ENCODE assay signal across 16 cellular contexts in the genomic region with DNA sequence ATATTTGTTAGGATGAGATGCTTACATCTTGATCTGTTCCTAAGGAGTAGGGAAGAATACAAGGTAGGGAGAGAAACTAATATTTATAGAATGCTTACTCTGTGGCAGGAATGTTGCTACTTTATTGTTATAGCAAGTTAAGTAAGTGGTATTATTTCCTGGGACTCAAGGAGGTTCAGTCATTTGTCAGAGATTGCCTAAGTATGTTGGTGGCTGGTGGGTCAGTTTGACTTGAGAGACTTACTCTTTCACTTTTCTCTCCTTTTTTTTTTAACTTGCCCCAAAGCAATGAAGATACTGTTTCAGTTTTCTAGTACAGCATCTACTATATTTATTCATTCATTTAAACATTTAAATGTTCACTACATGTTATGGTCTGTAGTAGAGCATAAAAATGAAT. TPM values are rescaled to one million over a fixed set of nuclear protein-coding genes. Genes with fewer than 3 reads are reported as not detected.
DNase-seq lines count a peak whose midpoint lies in the region; ATAC-seq, FAIRE-seq and TF ChIP-seq lines count a peak whose summit lies in the region.
"Had no signal": no experiment of that assay in that cellular context is flagged by ENCODE, and none has a peak within 500 bp of the region (broad histone marks: within the 10 kb centered on the region; RNA-seq: fewer than 3 reads in every experiment).

No MANE protein-coding gene starts in this region.

- FAIRE-seq in GM19239 (lab: Jason Lieb, UNC) = no peak
- FAIRE-seq: H54 had no signal

- CTCF ChIA-PET in CD4-positive, alpha-beta memory T cell (lab: Charles Lee; ENCODE audit: partially characterized antibody) = no interaction called here
- CTCF ChIA-PET in naive thymus-derived CD4-positive, alpha-beta T cell (lab: Charles Lee) = no interaction called here

- no peaks in the 10 kb centered on the region for H3K79me1 ChIP-seq in H9 (ENCODE audit: insufficient read depth, low read depth, low read length, poor library complexity, severe bottlenecking)

- no peak for DNase-seq in CD4-positive, alpha-beta memory T cell
- DNase-seq in H9 = no peak
- DNase-seq in naive thymus-derived CD4-positive, alpha-beta T cell = no peak
- DNase-seq in stomach = no peak
- no peak for DNase-seq in colonic mucosa
- DNase-seq in GM19239 (ENCODE audit: insufficient read length, low spot score) = no peak
- DNase-seq in vagina (ENCODE audit: extremely low spot score in 2 of 2) = no peak
- DNase-seq: activated CD4-positive, alpha-beta T cell treated with anti-CD3 and anti-CD28 coated beads for 4 hours; activated naive CD4-positive, alpha-beta T cell treated with anti-CD3 and anti-CD28 coated beads, Interleukin-2, amount 10 ng/mL, durations not matched to agents 7 days and 5 days; Caco-2; hippocampal formation; left lung had no signal

- no peak for TF ChIP-seq POLR2A in stomach (IDR thresholded peaks at IDR 0.05)
- no peak for TF ChIP-seq POLR2A in vagina (IDR thresholded peaks at IDR 0.05)

- H2AK5ac ChIP-seq in H9 (ENCODE audit: insufficient read length, low read length) = no peak overlapping the region

- no peak overlapping the region for H2BK12ac ChIP-seq in H9 (ENCODE audit: insufficient read length, low read depth, low read length)

- H4K8ac ChIP-seq in H9 (replicated peaks; ENCODE audit: insufficient read length, low read depth, low read length) = no peak overlapping the region

- intact Hi-C loops in CD4-positive, alpha-beta memory T cell (cut with micrococcal nuclease) = no loop called here
- intact Hi-C loops in naive thymus-derived CD4-positive, alpha-beta T cell (cut with micrococcal nuclease) = no loop called here
- intact Hi-C loops in stomach (cut with DNase I; ENCODE audit: low total_unique reads) (no loop called here), colonic mucosa (cut with DNase I) (no loop called here), vagina (cut with DNase I) (no loop called here)

- peaks cover 94% of the 10 kb centered on the region for H3K4me1 ChIP-seq in CD4-positive, alpha-beta memory T cell (ENCODE audit: insufficient read depth, low read length)
- H3K4me1 ChIP-seq in H9 (ENCODE audit: insufficient read depth, low read length) (no peaks in the 10 kb centered on the region; the same call in 1 of the 2 replicates), stomach (peaks cover 3 to 67% (median 20%) of the 10 kb centered on the region in 4 donors), colonic mucosa (no peaks in the 10 kb centered on the region), vagina (peaks cover 24% of the 10 kb centered on the region)
- H3K4me1 ChIP-seq in naive thymus-derived CD4-positive, alpha-beta T cell (ENCODE audit: control insufficient read depth in 2 of 2, insufficient read depth in 2 of 2, low read length in 2 of 2) = peaks cover 34 to 43% of the 10 kb centered on the region in 2 donors

- no peak overlapping the region for H3K4me3 ChIP-seq in CD4-positive, alpha-beta memory T cell (ENCODE audit: low read length in 2 of 2)
- H3K4me3 ChIP-seq in naive thymus-derived CD4-positive, alpha-beta T cell (ENCODE audit: low read length) = no peak overlapping the region
- no peak overlapping the region for H3K4me3 ChIP-seq in stomach
- no peak overlapping the region for H3K4me3 ChIP-seq in colonic mucosa
- no peak overlapping the region for H3K4me3 ChIP-seq in vagina
- H3K4me3 ChIP-seq: left lung, thoracic aorta had no signal

- ATAC-seq in naive thymus-derived CD4-positive, alpha-beta T cell = no peak
- ATAC-seq: esophagus mucosa, left lung had no signal

- H3K9me3 Mint-ChIP-seq in CD4-positive, alpha-beta memory T cell = peaks cover 0 to 4% (median 0%) of the 10 kb centered on the region in 8 donors
- no peaks in the 10 kb centered on the region for H3K9me3 Mint-ChIP-seq in H9
- peaks cover 6% of the 10 kb centered on the region for H3K9me3 Mint-ChIP-seq in activated naive CD8-positive, alpha-beta T cell (ENCODE audit: low read depth)
- H3K9me3 Mint-ChIP-seq in naive thymus-derived CD4-positive, alpha-beta T cell = peaks cover 0 to 4% (median 0%) of the 10 kb centered on the region in 11 donors
- H3K9me3 Mint-ChIP-seq: activated naive CD4-positive, alpha-beta T cell treated with anti-CD3 and anti-CD28 coated beads, Interleukin-2, amount 10 ng/mL, durations not matched to agents 7 days and 5 days had no signal

- H3K27me3 ChIP-seq in CD4-positive, alpha-beta memory T cell (ENCODE audit: insufficient read depth, low read length) = no peaks in the 10 kb centered on the region
- H3K27me3 ChIP-seq in H9 (ENCODE audit: insufficient read depth, low read length) (no peaks in the 10 kb centered on the region), stomach (no peaks in the 10 kb centered on the region), colonic mucosa (no peaks in the 10 kb centered on the region), vagina (no peaks in the 10 kb centered on the region)
- H3K27me3 ChIP-seq in naive thymus-derived CD4-positive, alpha-beta T cell (ENCODE audit: control insufficient read depth in 2 of 2, insufficient read depth in 2 of 2, low read length in 2 of 2) = no peaks in the 10 kb centered on the region
- H3K27me3 ChIP-seq: left lung had no signal

- peaks cover 18% of the 10 kb centered on the region; the same call in 1 of the 2 replicates for H3K79me2 ChIP-seq in H9 (ENCODE audit: insufficient read depth, low read length)

- H3K27ac Mint-ChIP-seq in CD4-positive, alpha-beta memory T cell = peak overlapping the region; percentile 45 to 88 (median 77)
- peak overlapping the region; percentile 12 to 92 (median 62); a peak in 3 of 7 replicates for H3K27ac Mint-ChIP-seq in H9
- H3K27ac Mint-ChIP-seq in activated naive CD8-positive, alpha-beta T cell = peak overlapping the region; percentile 54
- peak overlapping the region in 7 of 9 donors; percentile 13 to 52 (median 43) for H3K27ac Mint-ChIP-seq in naive thymus-derived CD4-positive, alpha-beta T cell
- H3K27ac Mint-ChIP-seq: activated naive CD4-positive, alpha-beta T cell treated with anti-CD3 and anti-CD28 coated beads, Interleukin-2, amount 10 ng/mL, durations not matched to agents 7 days and 5 days had no signal

- peaks cover 46 to 83% (median 62%) of the 10 kb centered on the region in 4 donors for H3K4me1 Mint-ChIP-seq in CD4-positive, alpha-beta memory T cell
- peaks cover 43 to 57% of the 10 kb centered on the region in 2 experiments for H3K4me1 Mint-ChIP-seq in H9
- peaks cover 68% of the 10 kb centered on the region for H3K4me1 Mint-ChIP-seq in activated naive CD8-positive, alpha-beta T cell (ENCODE audit: low read depth)
- peaks cover 57 to 83% (median 66%) of the 10 kb centered on the region in 7 donors for H3K4me1 Mint-ChIP-seq in naive thymus-derived CD4-positive, alpha-beta T cell

- POLR2A ChIA-PET in CD4-positive, alpha-beta memory T cell (lab: Charles Lee; ENCODE audit: partially characterized antibody) = no interaction called here
- POLR2A ChIA-PET in naive thymus-derived CD4-positive, alpha-beta T cell (lab: Charles Lee) = no interaction called here

- no peak overlapping the region for H3K14ac ChIP-seq in H9 (ENCODE audit: insufficient read depth, low read length)

- peaks cover 4% of the 10 kb centered on the region for H3K23me2 ChIP-seq in H9 (ENCODE audit: insufficient read length, low read depth, low read length, poor library complexity, severe bottlenecking)

- H4K20me1 ChIP-seq in H9 (ENCODE audit: control insufficient read depth, insufficient read depth, insufficient read length) = no peaks in the 10 kb centered on the region

- no peak overlapping the region for H3K56ac ChIP-seq in H9 (ENCODE audit: insufficient read length, low read depth, low read length)

- no peaks in the 10 kb centered on the region for H3K36me3 ChIP-seq in CD4-positive, alpha-beta memory T cell (ENCODE audit: insufficient read depth, low read length)
- no peaks in the 10 kb centered on the region for H3K36me3 ChIP-seq in naive thymus-derived CD4-positive, alpha-beta T cell (ENCODE audit: control insufficient read depth in 2 of 3, insufficient read depth in 3 of 3, low read length in 3 of 3)
- H3K36me3 ChIP-seq in stomach (no peaks in the 10 kb centered on the region), colonic mucosa (no peaks in the 10 kb centered on the region), vagina (no peaks in the 10 kb centered on the region)
- H3K36me3 ChIP-seq: left lung, thoracic aorta had no signal

- no peak overlapping the region for H3K4me2 ChIP-seq in H9 (ENCODE audit: insufficient read depth, insufficient read length, low read length)

- no peak overlapping the region for H2BK5ac ChIP-seq in H9 (ENCODE audit: insufficient read length, low read length)

- no peak overlapping the region for H3K4ac ChIP-seq in H9 (ENCODE audit: low read depth, low read length)

- H2BK20ac ChIP-seq in H9 (ENCODE audit: low read depth, low read length, poor library complexity, severe bottlenecking) = no peak overlapping the region

- no peak overlapping the region for H2BK15ac ChIP-seq in H9 (ENCODE audit: low read depth, low read length)

- H3K9ac ChIP-seq in H9 (ENCODE audit: extremely low read depth, insufficient read length, low read length) (no peak overlapping the region), colonic mucosa (ENCODE audit: low read depth in 2 of 2, low read length in 2 of 2) (no peak overlapping the region)

- H3K23ac ChIP-seq in H9 (ENCODE audit: insufficient read length, low read depth, low read length) = no peak overlapping the region

- no peak overlapping the region for H2AFZ ChIP-seq in H9 (ENCODE audit: low read length)

- no peak for TF ChIP-seq EP300 in stomach (IDR thresholded peaks at IDR 0.05)

- H4K5ac ChIP-seq in H9 (ENCODE audit: insufficient read length, low read depth, low read length) = no peak overlapping the region

- peaks cover 0 to 8% of the 10 kb centered on the region in 2 donors for H3K36me3 Mint-ChIP-seq in CD4-positive, alpha-beta memory T cell
- no peaks in the 10 kb centered on the region for H3K36me3 Mint-ChIP-seq in H9 (ENCODE audit: insufficient read depth in 1 of 3, low read depth in 3 of 3)
- H3K36me3 Mint-ChIP-seq in activated naive CD8-positive, alpha-beta T cell = peaks cover 12% of the 10 kb centered on the region
- H3K36me3 Mint-ChIP-seq in naive thymus-derived CD4-positive, alpha-beta T cell = peaks cover 4 to 12% (median 9%) of the 10 kb centered on the region in 5 donors

- peak overlapping the region; percentile 40 to 69 (median 54) for H3K4me3 Mint-ChIP-seq in CD4-positive, alpha-beta memory T cell
- H3K4me3 Mint-ChIP-seq in H9 = no peak overlapping the region
- H3K4me3 Mint-ChIP-seq in activated naive CD8-positive, alpha-beta T cell = peak overlapping the region; percentile 21
- peak overlapping the region; percentile 10 to 69 (median 43) for H3K4me3 Mint-ChIP-seq in naive thymus-derived CD4-positive, alpha-beta T cell
- H3K4me3 Mint-ChIP-seq: activated naive CD4-positive, alpha-beta T cell treated with anti-CD3 and anti-CD28 coated beads, Interleukin-2, amount 10 ng/mL, durations not matched to agents 7 days and 5 days had no signal

- H3K18ac ChIP-seq in H9 (ENCODE audit: insufficient read length, low read depth, low read length) = no peak overlapping the region

- no peak overlapping the region for H4K91ac ChIP-seq in H9 (ENCODE audit: insufficient read length, low read depth, low read length)

- no peak overlapping the region for H3T11ph ChIP-seq in H9 (ENCODE audit: low read length)

- no peak overlapping the region for H2BK120ac ChIP-seq in H9 (ENCODE audit: low read depth, low read length, poor library complexity, severe bottlenecking)

- H3K9me3 ChIP-seq in CD4-positive, alpha-beta memory T cell (ENCODE audit: control insufficient read depth in 1 of 2, low read length in 2 of 2) = no peaks in the 10 kb centered on the region
- H3K9me3 ChIP-seq in H9 (ENCODE audit: control insufficient read depth, low read depth, low read length) (no peaks in the 10 kb centered on the region), stomach (no peaks in the 10 kb centered on the region), colonic mucosa (no peaks in the 10 kb centered on the region), vagina (no peaks in the 10 kb centered on the region)
- H3K9me3 ChIP-seq in naive thymus-derived CD4-positive, alpha-beta T cell (ENCODE audit: control insufficient read depth in 2 of 3, low read length in 3 of 3) = no peaks in the 10 kb centered on the region
- H3K9me3 ChIP-seq: Caco-2, left lung, thoracic aorta had no signal

- no peaks in the 10 kb centered on the region for H3K27me3 Mint-ChIP-seq in CD4-positive, alpha-beta memory T cell
- H3K27me3 Mint-ChIP-seq in H9 (ENCODE audit: low read depth) = no peaks in the 10 kb centered on the region
- no peaks in the 10 kb centered on the region for H3K27me3 Mint-ChIP-seq in activated naive CD8-positive, alpha-beta T cell
- no peaks in the 10 kb centered on the region for H3K27me3 Mint-ChIP-seq in naive thymus-derived CD4-positive, alpha-beta T cell
- H3K27me3 Mint-ChIP-seq: activated naive CD4-positive, alpha-beta T cell treated with anti-CD3 and anti-CD28 coated beads, Interleukin-2, amount 10 ng/mL, durations not matched to agents 7 days and 5 days had no signal

- no peak overlapping the region for H3K27ac ChIP-seq in CD4-positive, alpha-beta memory T cell (ENCODE audit: low read depth, low read length)
- H3K27ac ChIP-seq in H9 (ENCODE audit: insufficient read length, low read depth, low read length) (no peak overlapping the region), stomach (no peak overlapping the region), colonic mucosa (no peak overlapping the region), vagina (no peak overlapping the region)
- no peak overlapping the region for H3K27ac ChIP-seq in naive thymus-derived CD4-positive, alpha-beta T cell (ENCODE audit: low read depth, low read length)
- H3K27ac ChIP-seq: thoracic aorta had no signal

- TF ChIP-seq CTCF in H9 (conservative IDR thresholded peaks at IDR 0.05) (no peak), stomach (IDR thresholded peaks at IDR 0.05) (no peak), colonic mucosa (IDR thresholded peaks at IDR 0.05) (no peak), vagina (IDR thresholded peaks at IDR 0.05) (no peak)

RNA-seq across cellular contexts. Expression of a gene that starts 6.3 kb away (rescaled TPM):
- 10 to 100 TPM; 60.4 to 67.3 TPM for total RNA-seq in CD4-positive, alpha-beta memory T cell
- 10 to 100 TPM; 31.2 to 47.5 TPM for polyA plus RNA-seq in CD4-positive, alpha-beta memory T cell
- total RNA-seq in H9 (2021) (21.2 and 22.1 TPM in 2 replicates), stomach (10 to 100 TPM in 4 of 5 donors, 1 to 10 TPM in 1; 9.0 to 71.2 (median 14.7) TPM), colonic mucosa (10 to 100 TPM; 14.1 to 20.3 TPM), vagina (21.6 TPM)
- 10 to 100 TPM; 35.5 to 61.1 (median 52.2) TPM for total RNA-seq in naive thymus-derived CD4-positive, alpha-beta T cell
- 10 to 100 TPM; 36.2 to 39.8 TPM for polyA plus RNA-seq in naive thymus-derived CD4-positive, alpha-beta T cell
- polyA plus RNA-seq in stomach = 1 to 10 TPM; 2.6 to 4.9 (median 2.9) TPM

Comparison
In these comparisons a context has a peak if more than half of its experiments do, and no peak if none do; other contexts are left out.
1. H3K4me3 Mint-ChIP-seq: peak in CD4-positive, alpha-beta memory T cell (8 of 8), activated naive CD8-positive, alpha-beta T cell (single experiment) and naive thymus-derived CD4-positive, alpha-beta T cell (10 of 10); none in H9 (0 of 2).
2. Peak in every context shown above with its lines, with median percentiles within 50 percentile points of each other: H3K27ac Mint-ChIP-seq.